In genomic region chr1:58898739-58899580, GRCh38 we compare ENCODE assay signal across 1 cellular context.
TF ChIP-seq lines count a peak whose summit lies in the region.

No MANE protein-coding gene starts in this region.

TF ChIP-seq in K562, 482 proteins besides CTCF, POLR2A, EP300 and RAD21 (continued from another document and continues in another):
- no peak for TF ChIP-seq PCBP1 (IDR thresholded peaks at IDR 0.05; ENCODE audit: low read depth, low read length, poor library complexity, severe bottlenecking)
- TF ChIP-seq BDP1 (IDR thresholded peaks at IDR 0.05; ENCODE audit: insufficient read depth, insufficient read length): no peak
- TF ChIP-seq RBM17 (IDR thresholded peaks at IDR 0.05; ENCODE audit: borderline replicate concordance, low read depth, low read length): no peak
- no peak for TF ChIP-seq RBM14 (IDR thresholded peaks at IDR 0.05; ENCODE audit: borderline replicate concordance, insufficient read depth, low read depth, low read length)
- no peak for TF ChIP-seq MXD1 (CRISPR knock-in tag; IDR thresholded peaks at IDR 0.05; ENCODE audit: borderline replicate concordance, poor library complexity, severe bottlenecking)
- TF ChIP-seq ZNF407 (IDR thresholded peaks at IDR 0.05; ENCODE audit: low read depth): no peak
- TF ChIP-seq, protein P1, sequence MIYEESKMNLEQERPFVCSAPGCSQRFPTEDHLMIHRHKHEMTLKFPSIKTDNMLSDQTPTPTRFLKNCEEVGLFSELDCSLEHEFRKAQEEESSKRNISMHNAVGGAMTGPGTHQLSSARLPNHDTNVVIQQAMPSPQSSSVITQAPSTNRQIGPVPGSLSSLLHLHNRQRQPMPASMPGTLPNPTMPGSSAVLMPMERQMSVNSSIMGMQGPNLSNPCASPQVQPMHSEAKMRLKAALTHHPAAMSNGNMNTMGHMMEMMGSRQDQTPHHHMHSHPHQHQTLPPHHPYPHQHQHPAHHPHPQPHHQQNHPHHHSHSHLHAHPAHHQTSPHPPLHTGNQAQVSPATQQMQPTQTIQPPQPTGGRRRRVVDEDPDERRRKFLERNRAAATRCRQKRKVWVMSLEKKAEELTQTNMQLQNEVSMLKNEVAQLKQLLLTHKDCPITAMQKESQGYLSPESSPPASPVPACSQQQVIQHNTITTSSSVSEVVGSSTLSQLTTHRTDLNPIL (CRISPR knock-in tag; IDR thresholded peaks at IDR 0.05): no peak
- TF ChIP-seq EGR1 (conservative IDR thresholded peaks at IDR 0.05): peak; percentile 99
- TF ChIP-seq TCF15 (CRISPR knock-in tag; IDR thresholded peaks at IDR 0.05): peak; percentile 7; the same call in 1 of the 2 replicates
- no peak for TF ChIP-seq HNRNPK (IDR thresholded peaks at IDR 0.05; ENCODE audit: low read depth, low read length, poor library complexity, severe bottlenecking)
- TF ChIP-seq FUS (optimal IDR thresholded peaks at IDR 0.05; ENCODE audit: low read depth, low read length): no peak
- TF ChIP-seq CEBPB (tag; IDR thresholded peaks at IDR 0.05): peak; percentile 81
- peak; percentile 88 for TF ChIP-seq MEF2D (tag; conservative IDR thresholded peaks at IDR 0.05; ENCODE audit: low read depth)
- TF ChIP-seq SMARCA5 (IDR thresholded peaks at IDR 0.05): no peak
- no peak for TF ChIP-seq ILK (tag; IDR thresholded peaks at IDR 0.05; ENCODE audit: borderline replicate concordance, low read depth)
- TF ChIP-seq CHD2 (IDR thresholded peaks at IDR 0.05; ENCODE audit: low read depth, low read length): 0 out of 2 replicates have a peak, but pooled peaks have one; percentile 18
- TF ChIP-seq, protein P2, sequence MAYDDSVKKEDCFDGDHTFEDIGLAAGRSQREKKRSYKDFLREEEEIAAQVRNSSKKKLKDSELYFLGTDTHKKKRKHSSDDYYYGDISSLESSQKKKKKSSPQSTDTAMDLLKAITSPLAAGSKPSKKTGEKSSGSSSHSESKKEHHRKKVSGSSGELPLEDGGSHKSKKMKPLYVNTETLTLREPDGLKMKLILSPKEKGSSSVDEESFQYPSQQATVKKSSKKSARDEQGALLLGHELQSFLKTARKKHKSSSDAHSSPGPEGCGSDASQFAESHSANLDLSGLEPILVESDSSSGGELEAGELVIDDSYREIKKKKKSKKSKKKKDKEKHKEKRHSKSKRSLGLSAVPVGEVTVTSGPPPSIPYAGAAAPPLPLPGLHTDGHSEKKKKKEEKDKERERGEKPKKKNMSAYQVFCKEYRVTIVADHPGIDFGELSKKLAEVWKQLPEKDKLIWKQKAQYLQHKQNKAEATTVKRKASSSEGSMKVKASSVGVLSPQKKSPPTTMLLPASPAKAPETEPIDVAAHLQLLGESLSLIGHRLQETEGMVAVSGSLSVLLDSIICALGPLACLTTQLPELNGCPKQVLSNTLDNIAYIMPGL (CRISPR knock-in tag; IDR thresholded peaks at IDR 0.05): no peak
- no peak for TF ChIP-seq ELK1 (CRISPR knock-in tag; IDR thresholded peaks at IDR 0.05)
- peak; percentile 41; the same call in 1 of the 2 replicates for TF ChIP-seq KAT7 (CRISPR knock-in tag; IDR thresholded peaks at IDR 0.05; ENCODE audit: borderline replicate concordance)
- TF ChIP-seq, protein P3, sequence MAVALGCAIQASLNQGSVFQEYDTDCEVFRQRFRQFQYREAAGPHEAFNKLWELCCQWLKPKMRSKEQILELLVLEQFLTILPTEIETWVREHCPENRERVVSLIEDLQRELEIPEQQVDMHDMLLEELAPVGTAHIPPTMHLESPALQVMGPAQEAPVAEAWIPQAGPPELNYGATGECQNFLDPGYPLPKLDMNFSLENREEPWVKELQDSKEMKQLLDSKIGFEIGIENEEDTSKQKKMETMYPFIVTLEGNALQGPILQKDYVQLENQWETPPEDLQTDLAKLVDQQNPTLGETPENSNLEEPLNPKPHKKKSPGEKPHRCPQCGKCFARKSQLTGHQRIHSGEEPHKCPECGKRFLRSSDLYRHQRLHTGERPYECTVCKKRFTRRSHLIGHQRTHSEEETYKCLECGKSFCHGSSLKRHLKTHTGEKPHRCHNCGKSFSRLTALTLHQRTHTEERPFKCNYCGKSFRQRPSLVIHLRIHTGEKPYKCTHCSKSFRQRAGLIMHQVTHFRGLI (CRISPR knock-in tag; IDR thresholded peaks at IDR 0.05): peak; percentile 13; the same call in 1 of the 2 replicates
- peak; percentile 55 for TF ChIP-seq TAF1 (IDR thresholded peaks at IDR 0.05; ENCODE audit: control insufficient read depth, extremely low read depth, insufficient read depth, low read length, severe bottlenecking)
- no peak; the same call in 1 of the 2 replicates for TF ChIP-seq THRAP3 (IDR thresholded peaks at IDR 0.05; ENCODE audit: borderline replicate concordance)
- peak; percentile 98 for TF ChIP-seq SMARCA4 (IDR thresholded peaks at IDR 0.05)
- TF ChIP-seq ZNF77 (CRISPR knock-in tag; IDR thresholded peaks at IDR 0.05): no peak
- no peak for TF ChIP-seq FIP1L1 (IDR thresholded peaks at IDR 0.05; ENCODE audit: low read depth, low read length, poor library complexity, severe bottlenecking)
- TF ChIP-seq NONO (IDR thresholded peaks at IDR 0.05; ENCODE audit: low read depth in 2 of 2, low read length in 1 of 2): peak in 1 of 2 experiments; percentile 93; a peak in 2 of 4 replicates
- TF ChIP-seq, protein P4, sequence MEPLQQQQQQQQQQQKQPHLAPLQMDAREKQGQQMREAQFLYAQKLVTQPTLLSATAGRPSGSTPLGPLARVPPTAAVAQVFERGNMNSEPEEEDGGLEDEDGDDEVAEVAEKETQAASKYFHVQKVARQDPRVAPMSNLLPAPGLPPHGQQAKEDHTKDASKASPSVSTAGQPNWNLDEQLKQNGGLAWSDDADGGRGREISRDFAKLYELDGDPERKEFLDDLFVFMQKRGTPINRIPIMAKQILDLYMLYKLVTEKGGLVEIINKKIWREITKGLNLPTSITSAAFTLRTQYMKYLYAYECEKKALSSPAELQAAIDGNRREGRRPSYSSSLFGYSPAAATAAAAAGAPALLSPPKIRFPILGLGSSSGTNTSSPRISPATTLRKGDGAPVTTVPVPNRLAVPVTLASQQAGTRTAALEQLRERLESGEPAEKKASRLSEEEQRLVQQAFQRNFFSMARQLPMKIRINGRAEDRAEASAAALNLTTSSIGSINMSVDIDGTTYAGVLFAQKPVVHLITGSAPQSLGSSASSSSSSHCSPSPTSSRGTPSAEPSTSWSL (CRISPR knock-in tag; IDR thresholded peaks at IDR 0.05; ENCODE audit: borderline replicate concordance): no peak
- TF ChIP-seq AFF4 (CRISPR knock-in tag; IDR thresholded peaks at IDR 0.05): peak; percentile 88
- TF ChIP-seq ZC3H8 (IDR thresholded peaks at IDR 0.05): no peak
- TF ChIP-seq ZFP1 (CRISPR knock-in tag; IDR thresholded peaks at IDR 0.05): no peak
- TF ChIP-seq MCM3 (IDR thresholded peaks at IDR 0.05): no peak
- peak; percentile 75 for TF ChIP-seq BACH1 (tag; IDR thresholded peaks at IDR 0.05)
- TF ChIP-seq POLR2G (IDR thresholded peaks at IDR 0.05; ENCODE audit: low read depth, low read length): no peak
- no peak for TF ChIP-seq CREBBP (IDR thresholded peaks at IDR 0.05; ENCODE audit: low read depth, low read length)
- TF ChIP-seq ELF4 (CRISPR knock-in tag; IDR thresholded peaks at IDR 0.05): no peak
- no peak for TF ChIP-seq NELFE (IDR thresholded peaks at IDR 0.05; ENCODE audit: insufficient read depth, insufficient read length)
- TF ChIP-seq TCFL5 (CRISPR knock-in tag; conservative IDR thresholded peaks at IDR 0.05): no peak
- TF ChIP-seq ZC3H11A (IDR thresholded peaks at IDR 0.05; ENCODE audit: low read depth, low read length): no peak
- peak; percentile 91 to 94 for TF ChIP-seq MAZ (CRISPR knock-in tag; conservative IDR thresholded peaks at IDR 0.05 in 1 of 2, IDR thresholded peaks at IDR 0.05 in 1 of 2)
- no peak for TF ChIP-seq U2AF1 (optimal IDR thresholded peaks at IDR 0.05; ENCODE audit: low read depth, low read length)
- no peak for TF ChIP-seq NFXL1 (CRISPR knock-in tag; IDR thresholded peaks at IDR 0.05)
- TF ChIP-seq ZNF764 (CRISPR knock-in tag; IDR thresholded peaks at IDR 0.05; ENCODE audit: low read depth): no peak
- no peak for TF ChIP-seq MCM2 (IDR thresholded peaks at IDR 0.05; ENCODE audit: low read depth)
- no peak for TF ChIP-seq ZFP30 (CRISPR knock-in tag; IDR thresholded peaks at IDR 0.05; ENCODE audit: borderline replicate concordance)
- no peak for TF ChIP-seq ZNF282 (CRISPR knock-in tag; IDR thresholded peaks at IDR 0.05)
